ENCODE assay signal across 8 cellular contexts in the genomic region with DNA sequence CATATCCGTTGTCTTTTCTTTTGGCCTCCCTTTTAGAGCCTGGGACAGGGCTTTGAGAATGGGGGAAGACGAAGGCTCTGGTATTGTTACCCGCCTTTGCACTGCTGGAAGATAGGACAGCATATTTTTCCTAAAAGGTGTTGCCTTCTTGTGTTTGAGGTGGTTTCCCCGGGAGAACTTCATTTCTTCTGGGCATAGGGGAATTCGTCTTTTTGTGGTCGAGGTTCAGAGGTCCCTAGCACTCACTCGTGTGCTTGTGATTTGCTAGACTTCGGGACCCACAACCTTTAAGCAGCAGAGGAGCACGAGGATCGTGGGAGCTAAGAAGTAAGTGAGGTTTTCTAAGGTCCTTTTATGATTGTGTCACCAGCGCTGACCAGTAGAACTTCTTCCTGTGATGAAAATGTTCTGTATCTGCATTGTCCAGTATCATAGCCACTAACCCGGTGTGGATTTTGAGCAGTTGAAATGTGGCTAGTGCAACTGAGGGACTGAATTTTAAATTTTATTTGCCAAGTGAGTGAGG. TPM values are rescaled to one million over a fixed set of nuclear protein-coding genes. Genes with fewer than 3 reads are reported as not detected.
DNase-seq lines count a peak whose midpoint lies in the region; ATAC-seq and TF ChIP-seq lines count a peak whose summit lies in the region.

No MANE protein-coding gene starts in this region.

- peak; percentile 32 for DNase-seq in DMS53 (lab: John Stamatoyannopoulos, UW)
- DNase-seq in DMS53 treated with DMSO at 0.1 percent for 48 hours (lab: John Stamatoyannopoulos, UW; ENCODE audit: unreplicated experiment): no peak
- DNase-seq in RKO (ENCODE audit: low spot score): peak; percentile 63
- no peak for DNase-seq in endodermal cell
- no peak for DNase-seq in head of caudate nucleus
- no peak for DNase-seq in NCI-H446 (lab: John Stamatoyannopoulos, UW)

- H3F3A ChIP-seq in neural cell (ENCODE audit: insufficient read depth, low read length, poor library complexity, severe bottlenecking): no peaks in the 10 kb centered on the region

- H3K27ac ChIP-seq in endodermal cell (ENCODE audit: low read depth, low read length) (no peak overlapping the region), neural cell (ENCODE audit: low read length) (peak overlapping the region; percentile 31)

- H3K9ac ChIP-seq in endodermal cell (ENCODE audit: extremely low read depth, low read length, poor library complexity, severe bottlenecking) (peak overlapping the region; percentile 68), neural cell (ENCODE audit: low read length) (peak overlapping the region; percentile 59)

- H3K36me3 ChIP-seq in endodermal cell (ENCODE audit: control insufficient read depth, insufficient read depth, low read length): no peaks in the 10 kb centered on the region
- no peaks in the 10 kb centered on the region for H3K36me3 ChIP-seq in neural cell (ENCODE audit: insufficient read depth, low read length)

- intact Hi-C loops in head of caudate nucleus (cut with DNase I): loop anchor here (5.0 kb wide), 1 partner anchor 44 kb away; the partner anchor contains the start of genes CCDC121 and GPN1

- peak overlapping the region; percentile 91 for H3K4me3 Mint-ChIP-seq in endodermal cell

- H3K9me3 Mint-ChIP-seq in endodermal cell: peaks cover 16% of the 10 kb centered on the region

- no peak for TF ChIP-seq EP300 in neural cell (conservative IDR thresholded peaks at IDR 0.05; ENCODE audit: poor library complexity, severe bottlenecking)

- H3K27ac Mint-ChIP-seq in endodermal cell: peak overlapping the region; percentile 82

- TF ChIP-seq CTCF in endodermal cell (conservative IDR thresholded peaks at IDR 0.05) (no peak), neural cell (IDR thresholded peaks at IDR 0.05; ENCODE audit: poor library complexity, severe bottlenecking) (no peak)

- peaks cover 27% of the 10 kb centered on the region for H3K79me2 ChIP-seq in neural cell (replicated peaks; ENCODE audit: insufficient read depth, low read length)

- no peak for ATAC-seq in GM21381 (IDR thresholded peaks at IDR 0.05; ENCODE audit: unreplicated experiment)

- WGBS in endodermal cell (ENCODE audit: insufficient coverage in 1 of 2, insufficient read length in 1 of 2), 2 experiments: 5 to 10% methylated on average over 6 to 12 of the region's 12 CpGs

- H3K4me1 Mint-ChIP-seq in endodermal cell: peaks cover 14% of the 10 kb centered on the region

- peaks cover 17% of the 10 kb centered on the region for H3K36me3 Mint-ChIP-seq in endodermal cell (ENCODE audit: low read depth)

- no peaks in the 10 kb centered on the region for H3K9me2 ChIP-seq in neural cell (ENCODE audit: insufficient read depth, low read length)

- TF ChIP-seq RAD21 in neural cell (conservative IDR thresholded peaks at IDR 0.05): no peak

- peaks cover 16% of the 10 kb centered on the region for H3K9me3 ChIP-seq in endodermal cell (ENCODE audit: control insufficient read depth, low read length)
- H3K9me3 ChIP-seq in neural cell (ENCODE audit: low read length): peaks cover 4% of the 10 kb centered on the region

- H3K27me3 Mint-ChIP-seq in endodermal cell (ENCODE audit: insufficient read depth): peaks cover 44% of the 10 kb centered on the region

- H3K4me1 ChIP-seq in endodermal cell (ENCODE audit: control insufficient read depth, insufficient read depth, low read length): no peaks in the 10 kb centered on the region

- no peaks in the 10 kb centered on the region for H4K20me1 ChIP-seq in neural cell (ENCODE audit: insufficient read depth)

- H3K4me3 ChIP-seq in endodermal cell (ENCODE audit: low read length) (peak overlapping the region; percentile 100), neural cell (ENCODE audit: low read length) (peak overlapping the region; percentile 66)

- H3K27me3 ChIP-seq in endodermal cell (ENCODE audit: control insufficient read depth, insufficient read depth, low read length, poor library complexity, severe bottlenecking): peaks cover 41% of the 10 kb centered on the region
- no peaks in the 10 kb centered on the region for H3K27me3 ChIP-seq in neural cell (ENCODE audit: insufficient read depth, low read depth, low read length)

- peak overlapping the region; percentile 17 for H3K4me2 ChIP-seq in neural cell (ENCODE audit: low read length)

- H2AFZ ChIP-seq in neural cell (ENCODE audit: low read depth, low read length): peak overlapping the region; percentile 36

TF ChIP-seq in neural cell, 6 proteins besides CTCF, POLR2A, EP300 and RAD21:
- TF ChIP-seq MXI1 (conservative IDR thresholded peaks at IDR 0.05; ENCODE audit: poor library complexity, severe bottlenecking) (no peak), TAF1 (IDR thresholded peaks at IDR 0.05; ENCODE audit: low read depth) (no peak), EZH2 (IDR thresholded peaks at IDR 0.05; ENCODE audit: borderline replicate concordance, insufficient read depth, low read length, poor library complexity, severe bottlenecking) (no peak), SMC3 (conservative IDR thresholded peaks at IDR 0.05; ENCODE audit: poor library complexity) (no peak), POLR2AphosphoS5 (IDR thresholded peaks at IDR 0.05) (no peak)
- TF ChIP-seq, protein P1, sequence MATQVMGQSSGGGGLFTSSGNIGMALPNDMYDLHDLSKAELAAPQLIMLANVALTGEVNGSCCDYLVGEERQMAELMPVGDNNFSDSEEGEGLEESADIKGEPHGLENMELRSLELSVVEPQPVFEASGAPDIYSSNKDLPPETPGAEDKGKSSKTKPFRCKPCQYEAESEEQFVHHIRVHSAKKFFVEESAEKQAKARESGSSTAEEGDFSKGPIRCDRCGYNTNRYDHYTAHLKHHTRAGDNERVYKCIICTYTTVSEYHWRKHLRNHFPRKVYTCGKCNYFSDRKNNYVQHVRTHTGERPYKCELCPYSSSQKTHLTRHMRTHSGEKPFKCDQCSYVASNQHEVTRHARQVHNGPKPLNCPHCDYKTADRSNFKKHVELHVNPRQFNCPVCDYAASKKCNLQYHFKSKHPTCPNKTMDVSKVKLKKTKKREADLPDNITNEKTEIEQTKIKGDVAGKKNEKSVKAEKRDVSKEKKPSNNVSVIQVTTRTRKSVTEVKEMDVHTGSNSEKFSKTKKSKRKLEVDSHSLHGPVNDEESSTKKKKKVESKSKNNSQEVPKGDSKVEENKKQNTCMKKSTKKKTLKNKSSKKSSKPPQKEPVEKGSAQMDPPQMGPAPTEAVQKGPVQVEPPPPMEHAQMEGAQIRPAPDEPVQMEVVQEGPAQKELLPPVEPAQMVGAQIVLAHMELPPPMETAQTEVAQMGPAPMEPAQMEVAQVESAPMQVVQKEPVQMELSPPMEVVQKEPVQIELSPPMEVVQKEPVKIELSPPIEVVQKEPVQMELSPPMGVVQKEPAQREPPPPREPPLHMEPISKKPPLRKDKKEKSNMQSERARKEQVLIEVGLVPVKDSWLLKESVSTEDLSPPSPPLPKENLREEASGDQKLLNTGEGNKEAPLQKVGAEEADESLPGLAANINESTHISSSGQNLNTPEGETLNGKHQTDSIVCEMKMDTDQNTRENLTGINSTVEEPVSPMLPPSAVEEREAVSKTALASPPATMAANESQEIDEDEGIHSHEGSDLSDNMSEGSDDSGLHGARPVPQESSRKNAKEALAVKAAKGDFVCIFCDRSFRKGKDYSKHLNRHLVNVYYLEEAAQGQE (IDR thresholded peaks at IDR 0.05; ENCODE audit: borderline replicate concordance): no peak

RNA-seq across cellular contexts. Expression of gene ZNF512, which starts 0.6 kb away (rescaled TPM):
- total RNA-seq in endodermal cell: 10 to 100 TPM; 29.3 to 36.7 TPM
- polyA plus RNA-seq in endodermal cell (2013, experiment 1 of 2): 54.7 TPM
- polyA plus RNA-seq in endodermal cell (2013, experiment 2 of 2): 46.2 TPM
- polyA plus RNA-seq in neural cell: 30.8 and 36.4 TPM in 2 replicates
- polyA minus RNA-seq in neural cell: 37.7 and 58.2 TPM in 2 replicates

RNA-seq across cellular contexts. Expression of gene CCDC121, which starts 45.4 kb away (rescaled TPM):
- total RNA-seq in endodermal cell: 1 to 10 TPM; 4.6 to 5.3 TPM
- 6.3 TPM for polyA plus RNA-seq in endodermal cell (2013, experiment 1 of 2)
- 5.4 TPM for polyA plus RNA-seq in endodermal cell (2013, experiment 2 of 2)
- 2.2 and 3.0 TPM in 2 replicates for polyA plus RNA-seq in neural cell
- polyA minus RNA-seq in neural cell: 7.1 and 9.6 TPM in 2 replicates

RNA-seq across cellular contexts. Expression of gene GPN1, which starts 45.4 kb away (rescaled TPM):
- total RNA-seq in endodermal cell: 10 to 100 TPM; 49.6 to 51.5 TPM
- 57.9 TPM for polyA plus RNA-seq in endodermal cell (2013, experiment 1 of 2)
- polyA plus RNA-seq in endodermal cell (2013, experiment 2 of 2): 56.3 TPM
- polyA plus RNA-seq in neural cell: 42.3 and 48.2 TPM in 2 replicates
- 38.5 and 42.1 TPM in 2 replicates for polyA minus RNA-seq in neural cell

Comparison
In these comparisons a context has a peak if more than half of its experiments do, and no peak if none do; other contexts are left out.
1. DNase-seq: peak in DMS53 (single experiment) and RKO (single experiment); none in DMS53 treated with DMSO at 0.1 percent for 48 hours (single experiment), endodermal cell (single experiment), head of caudate nucleus (0 of 42) and NCI-H446 (0 of 2).